In the genomic region with DNA sequence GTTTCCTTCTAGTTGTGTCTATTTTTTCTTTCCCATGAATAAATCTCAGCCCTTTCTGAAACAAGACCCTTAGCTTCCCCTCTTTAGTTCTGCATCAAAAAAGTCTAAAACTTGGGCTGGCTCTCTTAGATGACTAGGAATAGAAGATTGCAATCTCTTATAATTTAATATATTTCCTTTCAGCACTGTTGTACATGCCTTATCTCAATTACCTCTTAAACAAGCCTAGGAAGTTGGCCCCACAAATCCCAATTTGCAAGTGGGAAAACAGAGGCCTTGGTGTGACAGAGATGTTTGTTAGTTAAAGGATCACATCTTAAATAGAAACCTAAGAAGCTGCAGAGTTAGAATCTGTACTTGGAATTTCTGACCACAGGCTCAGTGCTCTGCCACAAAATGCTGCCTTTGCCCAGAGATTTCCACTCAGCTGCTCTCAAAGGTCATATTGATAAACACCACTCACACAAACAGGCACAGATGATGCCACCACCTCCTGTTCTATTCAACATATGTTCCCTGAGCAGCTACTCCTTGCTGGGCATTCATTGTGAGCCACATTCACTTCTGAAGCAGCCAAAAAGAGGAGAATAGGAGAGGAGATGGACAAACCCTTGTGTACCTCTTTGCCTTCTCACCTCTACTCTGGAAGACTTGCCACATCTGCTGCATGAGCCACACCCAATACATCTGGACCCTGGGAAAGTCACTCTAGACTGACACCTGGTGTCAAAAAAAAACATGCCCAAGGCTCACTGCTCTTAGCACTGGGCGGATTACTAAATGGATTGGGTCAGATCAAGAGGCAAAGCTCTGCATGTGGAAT, we compare ENCODE assay signal across 9 cellular contexts. TPM values are rescaled to one million over a fixed set of nuclear protein-coding genes. Genes with fewer than 3 reads are reported as not detected.
DNase-seq lines count a peak whose midpoint lies in the region; ATAC-seq and TF ChIP-seq lines count a peak whose summit lies in the region.
"Had no signal": no experiment of that assay in that cellular context is flagged by ENCODE, and none has a peak within 500 bp of the region (broad histone marks: within the 10 kb centered on the region; RNA-seq: fewer than 3 reads in every experiment).

No MANE protein-coding gene starts in this region.

- H3K27ac Mint-ChIP-seq in activated naive CD8-positive, alpha-beta T cell treated with anti-CD3 and anti-CD28 coated beads for 36 hours: no peak overlapping the region
- H3K27ac Mint-ChIP-seq in memory B cell (no peak overlapping the region), mesothelial cell of epicardium (no peak overlapping the region)
- H3K27ac Mint-ChIP-seq: activated naive CD4-positive, alpha-beta T cell treated with anti-CD3 and anti-CD28 coated beads, Interleukin-2, amount 50 U/mL, for 24 hours had no signal

- no peaks in the 10 kb centered on the region for H3K36me3 Mint-ChIP-seq in activated naive CD8-positive, alpha-beta T cell treated with anti-CD3 and anti-CD28 coated beads for 36 hours
- H3K36me3 Mint-ChIP-seq in memory B cell (no peaks in the 10 kb centered on the region), mesothelial cell of epicardium (no peaks in the 10 kb centered on the region)
- H3K36me3 Mint-ChIP-seq: activated naive CD4-positive, alpha-beta T cell treated with anti-CD3 and anti-CD28 coated beads, Interleukin-2, amount 50 U/mL, for 24 hours had no signal

- DNase-seq in Right ventricle myocardium inferior (ENCODE audit: missing footprints) (no peak), cardiac septum (ENCODE audit: low spot score) (no peak), NAMALWA (ENCODE audit: low spot score) (peak; percentile 74), memory B cell (ENCODE audit: low spot score in 2 of 2) (no peak), dedifferentiated amniotic fluid mesenchymal stem cell (ENCODE audit: extremely low spot score) (no peak), mesothelial cell of epicardium (ENCODE audit: low spot score in 2 of 2, unreplicated experiment in 2 of 2) (no peak)
- DNase-seq in activated naive CD8-positive, alpha-beta T cell treated with anti-CD3 and anti-CD28 coated beads for 36 hours: peak; percentile 14
- DNase-seq in stimulated activated CD8-positive, alpha-beta memory T cell treated with anti-CD3 and anti-CD28 coated beads, Interleukin-4, amount 100 ng/mL, for 48 hours: no peak

- intact Hi-C loops in Right ventricle myocardium inferior (cut with DNase I): loop anchor here (10.0 kb wide), 1 partner anchor 495 kb away; no protein-coding TSS in a partner anchor
- intact Hi-C loops in cardiac septum (cut with DNase I): no loop called here

- no peak overlapping the region for H3K4me3 Mint-ChIP-seq in activated naive CD8-positive, alpha-beta T cell treated with anti-CD3 and anti-CD28 coated beads for 36 hours
- H3K4me3 Mint-ChIP-seq in memory B cell (no peak overlapping the region), mesothelial cell of epicardium (no peak overlapping the region)
- H3K4me3 Mint-ChIP-seq: activated naive CD4-positive, alpha-beta T cell treated with anti-CD3 and anti-CD28 coated beads, Interleukin-2, amount 50 U/mL, for 24 hours had no signal

- TF ChIP-seq CTCF in mesothelial cell of epicardium (IDR thresholded peaks at IDR 0.05; ENCODE audit: unreplicated experiment): no peak

- H3K9me3 Mint-ChIP-seq in activated naive CD8-positive, alpha-beta T cell treated with anti-CD3 and anti-CD28 coated beads for 36 hours: no peaks in the 10 kb centered on the region
- no peaks in the 10 kb centered on the region for H3K9me3 Mint-ChIP-seq in memory B cell
- H3K9me3 Mint-ChIP-seq in mesothelial cell of epicardium: no peaks in the 10 kb centered on the region
- H3K9me3 Mint-ChIP-seq: activated naive CD4-positive, alpha-beta T cell treated with anti-CD3 and anti-CD28 coated beads, Interleukin-2, amount 50 U/mL, for 24 hours had no signal

- H3K27me3 Mint-ChIP-seq in activated naive CD8-positive, alpha-beta T cell treated with anti-CD3 and anti-CD28 coated beads for 36 hours: no peaks in the 10 kb centered on the region
- H3K27me3 Mint-ChIP-seq in memory B cell (peaks cover 4% of the 10 kb centered on the region), mesothelial cell of epicardium (ENCODE audit: low read depth) (peaks cover 11% of the 10 kb centered on the region)
- H3K27me3 Mint-ChIP-seq: activated naive CD4-positive, alpha-beta T cell treated with anti-CD3 and anti-CD28 coated beads, Interleukin-2, amount 50 U/mL, for 24 hours had no signal

- H3K4me1 Mint-ChIP-seq in activated naive CD8-positive, alpha-beta T cell treated with anti-CD3 and anti-CD28 coated beads for 36 hours: peaks cover 6% of the 10 kb centered on the region
- H3K4me1 Mint-ChIP-seq in memory B cell (peaks cover 25% of the 10 kb centered on the region), mesothelial cell of epicardium (no peaks in the 10 kb centered on the region)
- H3K4me1 Mint-ChIP-seq: activated naive CD4-positive, alpha-beta T cell treated with anti-CD3 and anti-CD28 coated beads, Interleukin-2, amount 50 U/mL, for 24 hours had no signal

- peak; percentile 44 for ATAC-seq in Right ventricle myocardium inferior
- peak; percentile 65 for ATAC-seq in memory B cell (ENCODE audit: low read depth)

RNA-seq across cellular contexts. Expression of a gene that starts 5.5 kb away (rescaled TPM):
- total RNA-seq in Right ventricle myocardium inferior (not detected), cardiac septum (not detected), mesothelial cell of epicardium (not detected in 3 replicates)
- not detected for total RNA-seq in activated naive CD8-positive, alpha-beta T cell treated with anti-CD3 and anti-CD28 coated beads for 36 hours

Comparison
In these comparisons a context has a peak if more than half of its experiments do, and no peak if none do; other contexts are left out.
1. DNase-seq: peak in NAMALWA (single experiment) and activated naive CD8-positive, alpha-beta T cell treated with anti-CD3 and anti-CD28 coated beads for 36 hours (single experiment); none in Right ventricle myocardium inferior (single experiment), cardiac septum (single experiment), memory B cell (0 of 2), dedifferentiated amniotic fluid mesenchymal stem cell (single experiment), mesothelial cell of epicardium (0 of 2) and stimulated activated CD8-positive, alpha-beta memory T cell treated with anti-CD3 and anti-CD28 coated beads, Interleukin-4, amount 100 ng/mL, for 48 hours (single experiment).